Comparison of ENCODE assay signal across 33 cellular contexts in the genomic region with DNA sequence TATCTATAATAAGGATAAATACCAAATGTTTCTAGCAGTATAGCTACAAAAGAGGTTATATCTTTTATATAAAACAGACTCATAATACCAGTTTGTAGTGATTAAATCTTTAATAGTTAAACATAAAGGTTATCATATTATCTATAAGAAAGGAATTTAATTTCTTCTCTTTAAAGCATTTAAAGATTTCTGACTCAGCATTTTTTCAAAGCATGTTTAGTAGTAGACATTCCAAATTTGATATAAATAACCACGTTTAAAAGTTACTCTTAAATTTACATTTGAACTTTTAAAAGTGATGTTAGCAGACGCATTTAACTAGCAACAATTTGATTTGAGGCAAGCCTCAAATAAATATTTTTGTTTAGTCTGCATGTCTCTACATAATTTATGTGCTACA.
"Had no signal": no experiment of that assay in that cellular context is flagged by ENCODE, and none has a peak within 500 bp of the region (broad histone marks: within the 10 kb centered on the region; RNA-seq: fewer than 3 reads in every experiment).

No MANE protein-coding gene starts in this region.

- H3K27me3 Mint-ChIP-seq: activated CD4-positive, alpha-beta T cell treated with anti-CD3 and anti-CD28 coated beads, Interleukin-2, amount 10 ng/mL, durations not matched to agents 7 days and 5 days; activated naive CD4-positive, alpha-beta T cell treated with anti-CD3 and anti-CD28 coated beads, Interleukin-2, amount 50 U/mL, for 24 hours; activated T-cell treated with anti-CD3 and anti-CD28 coated beads, Interleukin-2, amount 50 U/mL, for 24 hours had no signal

- ATAC-seq: activated CD8-positive, alpha-beta T cell treated with anti-CD3 and anti-CD28 coated beads, Interleukin-2, amount 10 ng/mL, durations not matched to agents 7 days and 5 days; PC-3 had no signal

- H3K36me3 Mint-ChIP-seq: activated naive CD4-positive, alpha-beta T cell treated with anti-CD3 and anti-CD28 coated beads, Interleukin-2, amount 50 U/mL, for 24 hours; brain had no signal

- H3K4me1 ChIP-seq: adrenal gland, Peyer's patch, SJSA1 had no signal

- H3K9me3 Mint-ChIP-seq: activated CD4-positive, alpha-beta T cell treated with anti-CD3 and anti-CD28 coated beads, Interleukin-2, amount 10 ng/mL, durations not matched to agents 7 days and 5 days; activated naive CD4-positive, alpha-beta T cell treated with anti-CD3 and anti-CD28 coated beads, Interleukin-2, amount 50 U/mL, for 24 hours had no signal

- H3K27me3 ChIP-seq: adrenal gland, Peyer's patch, SJSA1 had no signal

- DNase-seq: activated CD4-positive, alpha-beta T cell treated with anti-CD3 and anti-CD28 coated beads, Interleukin-2, amount 10 ng/mL, durations not matched to agents 7 days and 5 days; activated CD4-positive, alpha-beta T cell treated with anti-CD3 and anti-CD28 coated beads, Interleukin-2, amount 50 U/mL, for 48 hours; activated CD8-positive, alpha-beta T cell treated with anti-CD3 and anti-CD28 coated beads, Interleukin-2, amount 10 ng/mL, durations not matched to agents 7 days and 5 days; activated gamma-delta T cell; activated naive CD4-positive, alpha-beta T cell treated with Interleukin-2 at 50 U/mL for 16 hours; activated T-cell treated with anti-CD3 and anti-CD28 coated beads, Interleukin-2, amount 50 U/mL, for 24 hours; adrenal gland; anterior cingulate cortex; central memory CD4-positive, alpha-beta T cell; NCI-H1092 treated with DMSO at 0.1 percent for 48 hours; NCI-H1417; NCI-H146; NCI-H187; NCI-H2029 treated with DMSO at 0.1 percent for 48 hours; NCI-H2107; NCI-H2171; NCI-H510A; NCI-H526; NCI-H748 treated with DMSO at 0.1 percent for 48 hours; NK-92 treated with Interleukin-12 subunit alpha and Interleukin-12 subunit beta, amount 100 ng/mL, for 24 hours; PC-3; Peyer's patch; RPMI8226; SHP77 treated with DMSO at 0.1 percent for 48 hours; SW 1271; T-helper 1 cell; T-helper 2 cell; T-helper 9 cell; WERI-Rb-1 had no signal

- H3K4me3 Mint-ChIP-seq: activated CD4-positive, alpha-beta T cell treated with anti-CD3 and anti-CD28 coated beads, Interleukin-2, amount 10 ng/mL, durations not matched to agents 7 days and 5 days; activated CD8-positive, alpha-beta T cell treated with anti-CD3 and anti-CD28 coated beads, Interleukin-2, amount 10 ng/mL, durations not matched to agents 7 days and 5 days; activated naive CD4-positive, alpha-beta T cell treated with anti-CD3 and anti-CD28 coated beads, Interleukin-2, amount 50 U/mL, for 24 hours; activated T-cell treated with anti-CD3 and anti-CD28 coated beads, Interleukin-2, amount 50 U/mL, for 24 hours; brain had no signal

- H3K9me3 ChIP-seq: adrenal gland, Peyer's patch, SJSA1 had no signal

- H3K36me3 ChIP-seq: adrenal gland, Peyer's patch, SJSA1, WERI-Rb-1 had no signal

- H3K27ac Mint-ChIP-seq: activated CD8-positive, alpha-beta T cell treated with anti-CD3 and anti-CD28 coated beads, Interleukin-2, amount 10 ng/mL, durations not matched to agents 7 days and 5 days; activated naive CD4-positive, alpha-beta T cell treated with anti-CD3 and anti-CD28 coated beads, Interleukin-2, amount 50 U/mL, for 24 hours; activated T-cell treated with anti-CD3 and anti-CD28 coated beads, Interleukin-2, amount 50 U/mL, for 24 hours; activated T-helper 2 cell treated with anti-CD3 and anti-CD28 coated beads, Interferon-gamma antibody, Interleukin-2, Interleukin-4, amounts not matched to agents 10 μg/mL and 5 μg/mL and 100 μg/mL, durations not matched to agents 14 hours and 24 hours and 36 hours; brain had no signal

- H3K4me3 ChIP-seq: adrenal gland, Peyer's patch, SJSA1 had no signal

- H3K4me1 Mint-ChIP-seq: activated CD4-positive, alpha-beta T cell treated with anti-CD3 and anti-CD28 coated beads, Interleukin-2, amount 10 ng/mL, durations not matched to agents 7 days and 5 days; activated naive CD4-positive, alpha-beta T cell treated with anti-CD3 and anti-CD28 coated beads, Interleukin-2, amount 50 U/mL, for 24 hours had no signal

- H3K27ac ChIP-seq: adrenal gland, Peyer's patch, SJSA1, WERI-Rb-1 had no signal
